ENCODE assay signal across 31 cellular contexts in the genomic region with DNA sequence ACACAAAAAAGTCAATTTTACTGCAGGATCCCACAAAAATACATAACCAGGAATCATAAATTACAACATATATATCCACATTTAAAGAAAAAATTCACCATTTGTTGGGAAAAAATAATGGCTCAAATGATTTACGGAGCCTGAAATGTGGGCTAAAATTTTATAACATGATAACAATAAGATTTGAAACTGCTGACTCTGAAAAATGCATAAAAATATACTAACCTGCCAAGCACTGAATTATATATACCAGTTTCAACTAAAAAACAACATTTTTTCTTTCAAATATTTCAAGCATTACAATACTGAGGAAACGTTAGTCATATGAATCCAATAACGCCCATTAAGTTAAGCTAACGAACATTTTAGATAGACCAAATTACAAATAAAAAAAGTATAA. TPM values are rescaled to one million over a fixed set of nuclear protein-coding genes. Genes with fewer than 3 reads are reported as not detected.
"Had no signal": no experiment of that assay in that cellular context is flagged by ENCODE, and none has a peak within 500 bp of the region (broad histone marks: within the 10 kb centered on the region; RNA-seq: fewer than 3 reads in every experiment).

No MANE protein-coding gene starts in this region.

- ATAC-seq: activated CD4-positive, alpha-beta T cell treated with anti-CD3 and anti-CD28 coated beads for 36 hours; activated CD8-positive, alpha-beta memory T cell treated with anti-CD3 and anti-CD28 coated beads, Interleukin-2, amount 10 ng/mL, durations not matched to agents 7 days and 5 days; activated CD8-positive, alpha-beta T cell treated with anti-CD3 and anti-CD28 coated beads, Interleukin-2, amount 10 ng/mL, durations not matched to agents 7 days and 5 days; activated naive CD8-positive, alpha-beta T cell treated with anti-CD3 and anti-CD28 coated beads, Interleukin-2, amount 50 U/mL, for 24 hours; gastroesophageal sphincter had no signal

- H3K27me3 ChIP-seq: adrenal gland, ascending aorta, breast epithelium, cardiac muscle cell, colonic mucosa, esophagus squamous epithelium, gastroesophageal sphincter had no signal

- H3K36me3 ChIP-seq: breast epithelium, colonic mucosa had no signal

- FAIRE-seq: endometrium, endothelial cell of umbilical vein had no signal

- H3K9me3 ChIP-seq: adrenal gland, ascending aorta, breast epithelium, colonic mucosa, esophagus squamous epithelium, gastroesophageal sphincter had no signal

- H3K27ac ChIP-seq: adrenal gland, ascending aorta, breast epithelium, cardiac muscle cell, colonic mucosa, esophagus squamous epithelium, gastroesophageal sphincter had no signal

- H3K4me3 ChIP-seq: adrenal gland, ascending aorta, breast epithelium, cardiac muscle cell, colonic mucosa, esophagus squamous epithelium, gastroesophageal sphincter had no signal

- DNase-seq: activated CD4-positive, alpha-beta memory T cell treated with anti-CD3 and anti-CD28 coated beads for 36 hours; activated CD4-positive, alpha-beta T cell treated with anti-CD3 and anti-CD28 coated beads for 36 hours; activated CD4-positive, alpha-beta T cell treated with anti-CD3 and anti-CD28 coated beads, Interleukin-2, amount 10 ng/mL, durations not matched to agents 24 days and 14 days; activated CD4-positive, CD25-positive, alpha-beta regulatory T cell; activated CD4-positive, CD25-positive, alpha-beta regulatory T cell treated with anti-CD3 and anti-CD28 coated beads, Interleukin-2, amount 50 U/mL, for 72 hours; activated CD8-positive, alpha-beta memory T cell treated with anti-CD3 and anti-CD28 coated beads, Interleukin-2, amount 10 ng/mL, durations not matched to agents 7 days and 5 days; activated CD8-positive, alpha-beta memory T cell treated with anti-CD3 and anti-CD28 coated beads, Interleukin-2, amount 50 U/mL, for 4 hours; activated CD8-positive, alpha-beta T cell treated with anti-CD3 and anti-CD28 coated beads, Interleukin-2, amount 10 ng/mL, durations not matched to agents 7 days and 5 days; activated effector memory CD4-positive, alpha-beta T cell treated with anti-CD3 and anti-CD28 coated beads, Interleukin-2, amount 50 U/mL, for 16 hours; activated naive CD4-positive, alpha-beta T cell treated with anti-CD3 and anti-CD28 coated beads for 36 hours; activated naive CD8-positive, alpha-beta T cell treated with anti-CD3 and anti-CD28 coated beads for 36 hours; activated naive CD8-positive, alpha-beta T cell treated with anti-CD3 and anti-CD28 coated beads, Interleukin-2, amount 50 U/mL, for 24 hours; activated T-cell treated with anti-CD3 and anti-CD28 coated beads, Interleukin-2, amount 50 U/mL, for 1 hour; activated T-cell treated with anti-CD3 and anti-CD28 coated beads, Interleukin-2, amount 50 U/mL, for 48 hours; adrenal gland; amygdala; central memory CD4-positive, alpha-beta T cell; cerebellar nuclear complex; colonic mucosa; effector CD8-positive, alpha-beta T cell; esophagus squamous epithelium; foreskin melanocyte; hippocampal formation; T1000 had no signal

- H3K4me1 ChIP-seq: adrenal gland, ascending aorta, breast epithelium, colonic mucosa, esophagus squamous epithelium, gastroesophageal sphincter had no signal

RNA-seq across cellular contexts. Expression of a gene that starts 12.2 kb away (rescaled TPM):
- total RNA-seq: fibroblast of villous mesenchyme had no signal
